ENCODE assay signal across 8 cellular contexts in the genomic region with DNA sequence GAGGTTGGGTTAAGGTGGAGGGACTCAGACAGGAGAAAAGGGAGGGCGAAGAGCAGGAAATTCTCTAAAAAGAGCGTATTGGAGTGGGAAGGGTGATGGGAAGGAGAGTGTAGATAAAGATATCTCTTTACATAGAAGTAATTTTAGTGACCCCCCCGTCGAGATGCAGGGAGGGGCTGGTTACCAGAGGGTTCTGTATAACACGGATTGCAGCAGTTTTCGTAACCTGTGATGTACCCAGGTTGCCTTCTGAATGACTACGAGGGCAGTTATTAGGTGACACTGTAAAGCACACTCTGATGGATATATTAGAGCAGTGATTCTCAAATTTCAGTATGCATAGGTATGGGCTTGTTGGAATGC. TPM values are rescaled to one million over a fixed set of nuclear protein-coding genes. Genes with fewer than 3 reads are reported as not detected.
A peak's percentile ranks its signal among the peaks of the same experiment; 100 is the strongest.
DNase-seq lines count a peak whose midpoint lies in the region; ATAC-seq, FAIRE-seq and TF ChIP-seq lines count a peak whose summit lies in the region.

No MANE protein-coding gene starts in this region.

- H3K4me1 ChIP-seq in DOHH2 (ENCODE audit: control insufficient read depth, low read length), result peaks cover 13% of the 10 kb centered on the region
- peaks cover 0 to 9% (median 3%) of the 10 kb centered on the region in 3 donors for H3K4me1 ChIP-seq in pancreas

- peaks cover 4% of the 10 kb centered on the region; the same call in 1 of the 2 replicates for H3K79me2 ChIP-seq in DOHH2 (ENCODE audit: control insufficient read depth, low read length)

- H3K9me3 Mint-ChIP-seq in endothelial cell (ENCODE audit: unreplicated experiment), result no peaks in the 10 kb centered on the region

- H3K36me3 Mint-ChIP-seq in endothelial cell (ENCODE audit: low read depth, unreplicated experiment), result no peaks in the 10 kb centered on the region

- peak overlapping the region; percentile 85 for H3K4me2 ChIP-seq in DOHH2 (ENCODE audit: low read length)

- H3K27me3 ChIP-seq in DOHH2 (ENCODE audit: control insufficient read depth, low read length) (no peaks in the 10 kb centered on the region), pancreas (no peaks in the 10 kb centered on the region)

- H3K4me1 Mint-ChIP-seq in endothelial cell (ENCODE audit: unreplicated experiment), result peaks cover 14% of the 10 kb centered on the region

- intact Hi-C loops in pancreas (cut with DNase I), result no loop called here

- H3K9me3 ChIP-seq in DOHH2 (ENCODE audit: control insufficient read depth, insufficient read depth, low read length) (no peaks in the 10 kb centered on the region), pancreas (no peaks in the 10 kb centered on the region)

- H3K36me3 ChIP-seq in DOHH2 (ENCODE audit: control insufficient read depth, low read length) (no peaks in the 10 kb centered on the region), pancreas (no peaks in the 10 kb centered on the region)

- no peak for FAIRE-seq in pancreas (lab: Jason Lieb, UNC)

- no peaks in the 10 kb centered on the region for H3F3A ChIP-seq in DOHH2 (ENCODE audit: control insufficient read depth, insufficient read depth)

- ATAC-seq in pancreas (no peak), HG03025 (IDR thresholded peaks at IDR 0.05; ENCODE audit: low FRiP score, unreplicated experiment) (no peak)

- no peak overlapping the region for H3K27ac ChIP-seq in DOHH2 (ENCODE audit: low read depth, low read length)
- peak overlapping the region in 1 of 4 donors; percentile 55 for H3K27ac ChIP-seq in pancreas

- H3K27me3 Mint-ChIP-seq in endothelial cell (ENCODE audit: unreplicated experiment), result peaks cover 4% of the 10 kb centered on the region

- H3K27ac Mint-ChIP-seq in endothelial cell (ENCODE audit: unreplicated experiment), result peak overlapping the region; percentile 98

- no peaks in the 10 kb centered on the region for H3K9me2 ChIP-seq in DOHH2 (replicated peaks; ENCODE audit: control insufficient read depth, low read length)

- no peaks in the 10 kb centered on the region for H4K20me1 ChIP-seq in DOHH2 (ENCODE audit: control insufficient read depth, insufficient read depth, low read depth, low read length)

- 1 to 2% methylated on average over 7 of the region's 7 CpGs for WGBS in pancreas, 2 donors

- H3K4me3 ChIP-seq in DOHH2 (ENCODE audit: low read length) (peak overlapping the region; percentile 79), pancreas (peak overlapping the region; percentile 59 to 88 (median 73))

- DNase-seq in NCI-H69 (lab: John Stamatoyannopoulos, UW), result peak; percentile 29
- DNase-seq in endothelial cell (ENCODE audit: low spot score), result no peak
- no peak for DNase-seq in pancreas
- DNase-seq in OCI-M1 (lab: John Stamatoyannopoulos, UW), result no peak
- DNase-seq in NCI-H2081 (lab: John Stamatoyannopoulos, UW), result no peak
- DNase-seq in occipital lobe (lab: John Stamatoyannopoulos, UW), result no peak

- peak overlapping the region; percentile 100 for H3K4me3 Mint-ChIP-seq in endothelial cell (ENCODE audit: unreplicated experiment)

- TF ChIP-seq CTCF in DOHH2 (IDR thresholded peaks at IDR 0.05; ENCODE audit: low read depth, low read length, poor library complexity, severe bottlenecking) (no peak), endothelial cell (IDR thresholded peaks at IDR 0.05; ENCODE audit: unreplicated experiment) (no peak), pancreas (IDR thresholded peaks at IDR 0.05) (no peak)

RNA-seq across cellular contexts. Expression of gene DNAL1, which starts 0.4 kb away (rescaled TPM):
- 13.1 TPM for total RNA-seq in endothelial cell (ENCODE audit: unreplicated experiment)
- 1 to 10 TPM; 4.7 to 9.2 (median 7.1) TPM for total RNA-seq in pancreas
- 1 to 10 TPM; 3.2 to 3.8 TPM for polyA plus RNA-seq in pancreas
- 30.6 TPM for total RNA-seq in occipital lobe

RNA-seq across cellular contexts. Expression of gene ACOT6, which starts 32.9 kb away (rescaled TPM):
- total RNA-seq in endothelial cell (ENCODE audit: unreplicated experiment), result not detected
- not detected for total RNA-seq in pancreas
- polyA plus RNA-seq in pancreas, result not detected
- not detected for total RNA-seq in occipital lobe

RNA-seq across cellular contexts. Expression of gene ACOT4, which starts 53.6 kb away (rescaled TPM):
- total RNA-seq in endothelial cell (ENCODE audit: unreplicated experiment), result 0.44 TPM
- 1 to 10 TPM in 4 of 6 donors, under 1 TPM in 1, not detected in 1; 0.59 to 1.9 (median 1.2) TPM for total RNA-seq in pancreas
- under 1 TPM; 0.68 to 0.75 TPM for polyA plus RNA-seq in pancreas
- total RNA-seq in occipital lobe, result 1.7 TPM
